Comparison of ENCODE assay signal across 21 cellular contexts in the genomic region with DNA sequence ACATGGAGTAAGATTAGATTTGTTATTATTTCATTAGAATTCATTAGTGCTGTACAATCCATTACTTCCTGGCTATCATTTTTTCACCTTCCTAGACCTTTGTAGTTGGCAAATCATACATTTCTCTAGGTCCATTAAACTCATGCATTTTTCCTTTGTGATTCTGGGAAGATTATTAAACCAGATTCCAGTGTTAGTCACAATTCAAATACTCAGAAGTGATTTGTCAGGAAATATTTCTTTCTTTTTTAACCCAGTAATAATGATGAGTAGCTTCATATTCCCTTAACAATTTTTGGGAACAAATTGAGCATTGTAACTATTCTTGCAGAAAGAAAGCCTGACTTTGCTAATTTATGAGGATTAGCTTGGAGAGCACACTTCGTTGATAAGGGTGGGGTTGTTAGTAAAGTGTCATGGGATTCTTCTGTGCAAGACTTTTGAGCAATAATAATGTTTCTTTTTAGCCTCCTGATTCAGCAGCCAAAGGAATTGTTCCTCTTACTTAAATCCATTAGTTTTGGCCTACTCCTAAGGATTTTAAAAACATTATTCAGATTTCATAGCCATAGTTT. TPM values are rescaled to one million over a fixed set of nuclear protein-coding genes. Genes with fewer than 3 reads are reported as not detected.
"Had no signal": no experiment of that assay in that cellular context is flagged by ENCODE, and none has a peak within 500 bp of the region (broad histone marks: within the 10 kb centered on the region; RNA-seq: fewer than 3 reads in every experiment).

No MANE protein-coding gene starts in this region.

- H3K4me3 ChIP-seq: body of pancreas, coronary artery, esophagus muscularis mucosa, heart right ventricle, lower lobe of right lung, pancreas, tibial nerve had no signal

- DNase-seq: activated CD4-positive, alpha-beta memory T cell treated with anti-CD3 and anti-CD28 coated beads for 36 hours; activated CD4-positive, alpha-beta T cell treated with anti-CD3 and anti-CD28 coated beads for 1 hour; activated CD8-positive, alpha-beta memory T cell treated with anti-CD3 and anti-CD28 coated beads, Interleukin-2, amount 10 ng/mL, durations not matched to agents 7 days and 5 days; activated effector memory CD4-positive, alpha-beta T cell treated with Interleukin-2 at 50 U/mL for 16 hours; activated T-cell treated with anti-CD3 and anti-CD28 coated beads, Interleukin-2, amount 50 U/mL, for 4 hours; body of pancreas; foreskin fibroblast; heart right ventricle; left colon; lower lobe of right lung; naive B cell; pancreas; SK-N-SH; stimulated activated CD4-positive, alpha-beta T cell treated with anti-CD3 and anti-CD28 coated beads, Interleukin-2, amount 100 ng/mL, for 48 hours; stimulated activated naive B cell treated with anti-CD40 and anti-IgM and Interleukin-4, amounts not matched to agents 10 μg/mL and 1 μg/mL and 100 μg/mL, for 72 hours; T-helper 1 cell; T1000 had no signal

- ATAC-seq: activated CD8-positive, alpha-beta memory T cell treated with anti-CD3 and anti-CD28 coated beads, Interleukin-2, amount 10 ng/mL, durations not matched to agents 7 days and 5 days; activated T-cell treated with anti-CD3 and anti-CD28 coated beads, Interleukin-2, amount 50 U/mL, for 4 hours; body of pancreas; heart right ventricle; left colon; lower lobe of right lung; stimulated activated naive B cell treated with anti-CD40 and anti-IgM and Interleukin-4, amounts not matched to agents 10 μg/mL and 1 μg/mL and 100 μg/mL, for 72 hours had no signal

- H3K4me2 ChIP-seq: SK-N-SH had no signal

- H3K27me3 ChIP-seq: body of pancreas, pancreas, tibial nerve had no signal

- H3K9me3 ChIP-seq: body of pancreas, esophagus muscularis mucosa, heart right ventricle, lower lobe of right lung, pancreas, SK-N-SH, tibial nerve had no signal

- H3K4me1 ChIP-seq: esophagus muscularis mucosa, heart right ventricle, lower lobe of right lung, pancreas had no signal

- H3K36me3 ChIP-seq: esophagus muscularis mucosa, heart right ventricle, lower lobe of right lung, pancreas, tibial nerve had no signal

- H3K9ac ChIP-seq: SK-N-SH had no signal

- H3K27ac ChIP-seq: heart right ventricle, lower lobe of right lung had no signal

RNA-seq across cellular contexts. Expression of a gene that starts 18.7 kb away (rescaled TPM):
- total RNA-seq: activated CD4-positive, alpha-beta memory T cell treated with anti-CD3 and anti-CD28 coated beads for 36 hours; activated CD8-positive, alpha-beta memory T cell treated with anti-CD3 and anti-CD28 coated beads, Interleukin-2, amount 10 ng/mL, durations not matched to agents 7 days and 5 days; activated T-cell treated with anti-CD3 and anti-CD28 coated beads, Interleukin-2, amount 50 U/mL, for 4 hours; body of pancreas; heart right ventricle; lower lobe of right lung; pancreas; subcutaneous adipose tissue had no signal
- polyA plus RNA-seq: heart right ventricle, SK-N-SH had no signal

RNA-seq across cellular contexts. Expression of a gene that starts 32.9 kb away (rescaled TPM):
- total RNA-seq: activated CD4-positive, alpha-beta memory T cell treated with anti-CD3 and anti-CD28 coated beads for 36 hours; activated CD8-positive, alpha-beta memory T cell treated with anti-CD3 and anti-CD28 coated beads, Interleukin-2, amount 10 ng/mL, durations not matched to agents 7 days and 5 days; activated T-cell treated with anti-CD3 and anti-CD28 coated beads, Interleukin-2, amount 50 U/mL, for 4 hours; body of pancreas; esophagus muscularis mucosa; heart right ventricle; left colon; lower lobe of right lung; pancreas; subcutaneous adipose tissue had no signal
- polyA plus RNA-seq: heart right ventricle, pancreas, SK-N-SH had no signal

RNA-seq across cellular contexts. Expression of a gene that starts 49.8 kb away (rescaled TPM):
- total RNA-seq: activated CD4-positive, alpha-beta memory T cell treated with anti-CD3 and anti-CD28 coated beads for 36 hours; activated CD8-positive, alpha-beta memory T cell treated with anti-CD3 and anti-CD28 coated beads, Interleukin-2, amount 10 ng/mL, durations not matched to agents 7 days and 5 days; activated T-cell treated with anti-CD3 and anti-CD28 coated beads, Interleukin-2, amount 50 U/mL, for 4 hours; body of pancreas; esophagus muscularis mucosa; heart right ventricle; left colon; lower lobe of right lung; pancreas; subcutaneous adipose tissue; tibial nerve had no signal
- polyA plus RNA-seq: heart right ventricle, pancreas, SK-N-SH had no signal

RNA-seq across cellular contexts. Expression of a gene that starts 57.3 kb away (rescaled TPM):
- total RNA-seq: activated CD4-positive, alpha-beta memory T cell treated with anti-CD3 and anti-CD28 coated beads for 36 hours; activated CD8-positive, alpha-beta memory T cell treated with anti-CD3 and anti-CD28 coated beads, Interleukin-2, amount 10 ng/mL, durations not matched to agents 7 days and 5 days; activated T-cell treated with anti-CD3 and anti-CD28 coated beads, Interleukin-2, amount 50 U/mL, for 4 hours had no signal
- polyA plus RNA-seq: SK-N-SH had no signal
